ENCODE assay signal across 8 cellular contexts in genomic region chr10:28677889-28678686, GRCh38. TPM values are rescaled to one million over a fixed set of nuclear protein-coding genes. Genes with fewer than 3 reads are reported as not detected.
DNase-seq lines count a peak whose midpoint lies in the region; ATAC-seq and TF ChIP-seq lines count a peak whose summit lies in the region.

No MANE protein-coding gene starts in this region.

- POLR2A ChIA-PET in IMR-90 (lab: Charles Lee; ENCODE audit: unreplicated experiment), result no interaction called here

- peaks cover 11 to 38% of the 10 kb centered on the region in 2 experiments for H3K79me1 ChIP-seq in IMR-90 (ENCODE audit: low read depth in 1 of 2, low read length in 2 of 2)

- dilution Hi-C loops in IMR-90 (cut with HindIII; ENCODE audit: low sequenced_read_pairs, unreplicated experiment), result no loop called here

- H3K56ac ChIP-seq in IMR-90 (ENCODE audit: extremely low read depth, insufficient read depth, low read length), result peak overlapping the region; percentile 37

- H3K14ac ChIP-seq in IMR-90 (replicated peaks; ENCODE audit: low read depth, low read length), result peak overlapping the region; percentile 35

- peaks cover 5% of the 10 kb centered on the region; the same call in 1 of the 2 replicates for H3K9me1 ChIP-seq in IMR-90 (ENCODE audit: insufficient read depth, low read length)

- intact Hi-C loops in IMR-90 (cut with micrococcal nuclease) (loop anchor here (1.0 to 5.0 kb wide), 8 partner anchors 163 to 626 kb away; no protein-coding TSS in a partner anchor), natural killer cell (cut with micrococcal nuclease) (no loop called here)

- TF ChIP-seq RAD21 in IMR-90 (IDR thresholded peaks at IDR 0.05; ENCODE audit: low read length), result no peak

- peaks cover 43 to 60% of the 10 kb centered on the region in 2 donors for H3K27me3 Mint-ChIP-seq in natural killer cell (ENCODE audit: low read depth in 2 of 2)

- H3K36me3 ChIP-seq in IMR-90 (ENCODE audit: control insufficient read depth, insufficient read depth, low read length), result peaks cover 7% of the 10 kb centered on the region

- peak overlapping the region; percentile 54 for H3K27ac ChIP-seq in IMR-90 (ENCODE audit: insufficient read depth, low read length)

- ATAC-seq in IMR-90 (ENCODE audit: low read depth), result peak; percentile 0
- no peak for ATAC-seq in natural killer cell
- no peak for ATAC-seq in GM21528 (IDR thresholded peaks at IDR 0.05; ENCODE audit: low FRiP score, unreplicated experiment)

- H4K5ac ChIP-seq in IMR-90 (ENCODE audit: low read depth, low read length), result no peak overlapping the region

- WGBS in IMR-90 (ENCODE audit: extremely low coverage in 2 of 2, insufficient read length in 1 of 2), 2 experiments, result 0% methylated on average over 26 of the region's 53 CpGs; no CpG with 5 or more reads in 1 of the 2 experiments

- peak overlapping the region; percentile 93 for H3K23ac ChIP-seq in IMR-90 (ENCODE audit: low read depth, low read length)

- DNase-seq in GM12864 (ENCODE audit: low read depth), result no peak
- DNase-seq in IMR-90, result peak; percentile 22
- DNase-seq in activated T-cell treated with anti-CD3 and anti-CD28 coated beads, Interleukin-2, amount 50 U/mL, for 1 hour, result peak; percentile 48
- no peak for DNase-seq in fibroblast of mammary gland (ENCODE audit: low read depth)
- peak; percentile 22 for DNase-seq in natural killer cell
- no peak for DNase-seq in NCI-H226
- DNase-seq in inferior parietal cortex (ENCODE audit: extremely low spot score), result no peak

- no peaks in the 10 kb centered on the region for H3K9me3 Mint-ChIP-seq in natural killer cell

- peaks cover 6% of the 10 kb centered on the region for H3K4me1 ChIP-seq in IMR-90 (ENCODE audit: control insufficient read depth, insufficient read depth, low read length)

- TF ChIP-seq CTCF in GM12864 (IDR thresholded peaks at IDR 0.05; ENCODE audit: low read depth, low read length, missing control alignments), result no peak
- no peak for TF ChIP-seq CTCF in IMR-90 (conservative IDR thresholded peaks at IDR 0.05; ENCODE audit: low read depth, low read length)
- no peak for TF ChIP-seq CTCF in fibroblast of mammary gland (conservative IDR thresholded peaks at IDR 0.05; ENCODE audit: control insufficient read depth, insufficient read depth, low read depth, low read length)
- no peak for TF ChIP-seq CTCF in natural killer cell (IDR thresholded peaks at IDR 0.05)

- H3K27ac Mint-ChIP-seq in natural killer cell, result peak overlapping the region in 1 of 2 donors; percentile 74

- H3K4me3 Mint-ChIP-seq in natural killer cell, result peak overlapping the region; percentile 81

- H3K4me2 ChIP-seq in IMR-90 (ENCODE audit: low read depth, low read length), result peak overlapping the region; percentile 91

- peak overlapping the region; percentile 81 for H2AK9ac ChIP-seq in IMR-90 (replicated peaks; ENCODE audit: low read depth, low read length, poor library complexity)

- H3K18ac ChIP-seq in IMR-90 (ENCODE audit: low read depth, low read length), result peak overlapping the region; percentile 44

- peak overlapping the region; percentile 36; the same call in 2 of the 3 replicates for H2BK15ac ChIP-seq in IMR-90 (ENCODE audit: low read depth, low read length)

- H3K9ac ChIP-seq in IMR-90 (ENCODE audit: low read depth, low read length), result peak overlapping the region; percentile 93

- H3K4ac ChIP-seq in IMR-90 (ENCODE audit: low read depth, low read length), result peak overlapping the region; percentile 54

- no peaks in the 10 kb centered on the region for H3K9me3 ChIP-seq in IMR-90 (ENCODE audit: control insufficient read depth, insufficient read depth, low read length)

- H2AK5ac ChIP-seq in IMR-90 (ENCODE audit: low read depth, low read length), result no peak overlapping the region; the same call in 1 of the 2 replicates

- peak overlapping the region; percentile 12 for H2BK5ac ChIP-seq in IMR-90 (ENCODE audit: low read depth, low read length, poor library complexity, severe bottlenecking)

- H2BK120ac ChIP-seq in IMR-90 (ENCODE audit: low read depth, low read length), result peak overlapping the region; percentile 20; the same call in 1 of the 2 replicates

- H3K4me1 Mint-ChIP-seq in natural killer cell, result peaks cover 25 to 28% of the 10 kb centered on the region in 2 donors

- H4K91ac ChIP-seq in IMR-90 (ENCODE audit: insufficient read depth, low read depth, low read length), result peak overlapping the region; percentile 1

- H2BK20ac ChIP-seq in IMR-90 (ENCODE audit: low read depth, low read length), result no peak overlapping the region

- peaks cover 30% of the 10 kb centered on the region for H4K20me1 ChIP-seq in IMR-90 (ENCODE audit: insufficient read depth, low read length)

- H2AFZ ChIP-seq in IMR-90 (replicated peaks; ENCODE audit: low read length, poor library complexity), result peak overlapping the region; percentile 91

- H4K8ac ChIP-seq in IMR-90 (ENCODE audit: low read depth in 2 of 2, low read length in 2 of 2), result peak overlapping the region; percentile 10 to 24; a peak in 1 of 4 replicates

- CTCF ChIA-PET in IMR-90 (lab: Yijun Ruan, JAX), result interaction anchor here (0.6 to 1.1 kb wide), 5 partner anchors 22 to 627 kb away, joined by 3 to 4 read pairs (median 3); no protein-coding TSS in a partner anchor

- BruUV-seq in IMR-90 (replicated peaks; lab: Mats Ljungman, UMichigan), result no TSS peak

- no peak for TF ChIP-seq POLR2A in IMR-90 (IDR thresholded peaks at IDR 0.05; ENCODE audit: low read depth, low read length)

- no peaks in the 10 kb centered on the region for H3K36me3 Mint-ChIP-seq in natural killer cell

- H3K27me3 ChIP-seq in IMR-90 (ENCODE audit: control insufficient read depth, insufficient read depth, low read length), result peaks cover 29% of the 10 kb centered on the region

- H3K4me3 ChIP-seq in GM12864 (ENCODE audit: low read depth, low read length) (peak overlapping the region; percentile 51), IMR-90 (ENCODE audit: insufficient read depth, low read depth, low read length) (peak overlapping the region; percentile 89), fibroblast of mammary gland (ENCODE audit: control insufficient read depth, low read depth, low read length) (peak overlapping the region; percentile 56)

- in situ Hi-C loops in IMR-90 (cut with MboI; ENCODE audit: low sequenced_read_pairs), result loop anchor here (5.0 to 25.0 kb wide), 3 partner anchors 109 to 454 kb away; no protein-coding TSS in a partner anchor

TF ChIP-seq in IMR-90, 13 proteins besides CTCF, POLR2A, EP300 and RAD21:
- TF ChIP-seq MXI1 (IDR thresholded peaks at IDR 0.05; ENCODE audit: borderline replicate concordance, low read depth, low read length), result peak; percentile 53; the same call in 1 of the 2 replicates
- no peak for TF ChIP-seq ELK1 (IDR thresholded peaks at IDR 0.05; ENCODE audit: borderline replicate concordance, low read depth, low read length)
- TF ChIP-seq SMC3 (IDR thresholded peaks at IDR 0.05; ENCODE audit: low read depth, low read length), result no peak
- no peak for TF ChIP-seq CEBPB (IDR thresholded peaks at IDR 0.05; ENCODE audit: low read depth, low read length)
- no peak for TF ChIP-seq MAZ (IDR thresholded peaks at IDR 0.05; ENCODE audit: borderline replicate concordance, low read depth, low read length)
- TF ChIP-seq NFE2L2 (IDR thresholded peaks at IDR 0.05; ENCODE audit: low read depth, low read length), result no peak
- TF ChIP-seq CHD1 (IDR thresholded peaks at IDR 0.05; ENCODE audit: low read depth, low read length), result peak; percentile 13; the same call in 1 of the 2 replicates
- no peak for TF ChIP-seq RCOR1 (IDR thresholded peaks at IDR 0.05; ENCODE audit: insufficient replicate concordance, low read length)
- TF ChIP-seq FOS (IDR thresholded peaks at IDR 0.05; ENCODE audit: low read depth, low read length), result no peak
- TF ChIP-seq BHLHE40 (IDR thresholded peaks at IDR 0.05; ENCODE audit: low read depth, low read length), result no peak
- no peak for TF ChIP-seq USF2 (IDR thresholded peaks at IDR 0.05; ENCODE audit: low read depth, low read length)
- no peak for TF ChIP-seq RFX5 (IDR thresholded peaks at IDR 0.05; ENCODE audit: low read depth, low read length)
- TF ChIP-seq MAFK (IDR thresholded peaks at IDR 0.05; ENCODE audit: low read depth, low read length), result no peak
TF ChIP-seq in IMR-90: peak in this region for 2.

RNA-seq across cellular contexts. Expression of gene BAMBI, which starts 0.8 kb away (rescaled TPM):
- 19.4 and 20.8 TPM in 2 replicates for total RNA-seq in IMR-90 (2012; rRNA removed)
- polyA plus RNA-seq in IMR-90 (2012; rRNA removed), result 13.4 and 14.4 TPM in 2 replicates
- polyA plus RNA-seq in IMR-90 (2012; cell fraction: cytosol; rRNA removed), result 8.3 and 14.5 TPM in 2 replicates
- polyA plus RNA-seq in IMR-90 (2012; cell fraction: nucleus; rRNA removed; ENCODE audit: low replicate concordance), result 8.6 and 10.7 TPM in 2 replicates
- under 1 TPM; 0.70 to 0.95 (median 0.94) TPM for total RNA-seq in natural killer cell

Comparison
In these comparisons a context has a peak if more than half of its experiments do, and no peak if none do; other contexts are left out.
1. DNase-seq: peak in IMR-90 (single experiment), activated T-cell treated with anti-CD3 and anti-CD28 coated beads, Interleukin-2, amount 50 U/mL, for 1 hour (single experiment) and natural killer cell (single experiment); none in GM12864 (single experiment), fibroblast of mammary gland (single experiment), NCI-H226 (single experiment) and inferior parietal cortex (single experiment).
2. RNA of gene BAMBI, which starts 0.8 kb away (total RNA-seq): 19.4 to 20.8 TPM in IMR-90; 0.70 to 0.95 TPM in natural killer cell; every median in the first group is over 10 times any median in the second.
3. Peak in every context shown above with its lines, with median percentiles within 50 percentile points of each other: H3K4me3 ChIP-seq.